Comparison of ENCODE assay signal across 8 cellular contexts in genomic region chr2:62014102-62014501, GRCh38.
DNase-seq lines count a peak whose midpoint lies in the region; ATAC-seq, FAIRE-seq and TF ChIP-seq lines count a peak whose summit lies in the region.

No MANE protein-coding gene starts in this region.

- no peak overlapping the region for H3K4me3 Mint-ChIP-seq in astrocyte (ENCODE audit: unreplicated experiment)

- no peak overlapping the region for H3K14ac ChIP-seq in trophoblast cell (ENCODE audit: low read length)

- H4K12ac ChIP-seq in trophoblast cell (ENCODE audit: low read depth, low read length), result no peak overlapping the region

- no peak for TF ChIP-seq CTCF in astrocyte (IDR thresholded peaks at IDR 0.05; ENCODE audit: insufficient read depth, low read depth, low read length)
- peak; percentile 38 to 45 for TF ChIP-seq CTCF in tibial artery (IDR thresholded peaks at IDR 0.05)

- H2BK120ac ChIP-seq in trophoblast cell (ENCODE audit: insufficient read depth, low read length, poor library complexity), result no peak overlapping the region

- H3K79me2 ChIP-seq in astrocyte (ENCODE audit: insufficient read depth, low read length) (no peaks in the 10 kb centered on the region), trophoblast cell (ENCODE audit: control insufficient read depth, insufficient read depth, low read length, poor library complexity) (no peaks in the 10 kb centered on the region)

- H3K18ac ChIP-seq in trophoblast cell (ENCODE audit: low read length), result no peak overlapping the region

- intact Hi-C loops in tibial artery (cut with DNase I; ENCODE audit: low total_unique reads), result loop anchor here (10.0 kb wide), 2 partner anchors 61 to 171 kb away; no protein-coding TSS in a partner anchor

- FAIRE-seq in astrocyte (lab: Jason Lieb, UNC), result no peak

- H3K27me3 ChIP-seq in astrocyte (ENCODE audit: insufficient read depth, low read length), result no peaks in the 10 kb centered on the region
- H3K27me3 ChIP-seq in tibial artery, result no peaks in the 10 kb centered on the region
- H3K27me3 ChIP-seq in trophoblast cell (ENCODE audit: insufficient read depth, low read length), result no peaks in the 10 kb centered on the region

- DNase-seq in NCI-H1105 treated with DMSO at 0.1 percent for 48 hours (lab: John Stamatoyannopoulos, UW), result peak; percentile 20
- no peak for DNase-seq in NCI-H1105 (lab: John Stamatoyannopoulos, UW)
- peak; percentile 78 for DNase-seq in astrocyte (ENCODE audit: low read depth)
- DNase-seq in iPS-NIHi11 (ENCODE audit: low spot score), result peak; percentile 28
- DNase-seq in tibial artery, result peak; percentile 75 to 90
- no peak for DNase-seq in trophoblast cell
- DNase-seq in COLO668 (lab: John Stamatoyannopoulos, UW; ENCODE audit: unreplicated experiment), result no peak

- H3K27ac ChIP-seq in astrocyte (ENCODE audit: low read depth, low read length) (no peak overlapping the region), tibial artery (peak overlapping the region; percentile 27 to 42), trophoblast cell (ENCODE audit: low read depth, low read length) (no peak overlapping the region)

- no peak overlapping the region for H3K4me2 ChIP-seq in astrocyte (ENCODE audit: low read length)
- H3K4me2 ChIP-seq in trophoblast cell (ENCODE audit: low read length), result no peak overlapping the region

- H3K4me1 Mint-ChIP-seq in astrocyte (ENCODE audit: low read depth, unreplicated experiment), result no peaks in the 10 kb centered on the region

- no peak overlapping the region for H2AFZ ChIP-seq in astrocyte (ENCODE audit: low read depth, low read length)
- no peak overlapping the region for H2AFZ ChIP-seq in trophoblast cell (ENCODE audit: insufficient read depth, low read length, poor library complexity)

- H3K27ac Mint-ChIP-seq in astrocyte (ENCODE audit: unreplicated experiment), result no peak overlapping the region

- H3K36me3 Mint-ChIP-seq in astrocyte (ENCODE audit: low read depth, unreplicated experiment), result no peaks in the 10 kb centered on the region

- H3K4me3 ChIP-seq in astrocyte (ENCODE audit: insufficient read depth, low read depth, low read length) (no peak overlapping the region), tibial artery (no peak overlapping the region), trophoblast cell (ENCODE audit: low read depth, low read length) (no peak overlapping the region)

- no CpG with 5 or more reads among the region's 2 CpGs for WGBS in trophoblast cell (ENCODE audit: extremely low coverage, insufficient coverage, insufficient read length)

- no peak overlapping the region for H2BK12ac ChIP-seq in trophoblast cell (ENCODE audit: low read length)

- H3K27me3 Mint-ChIP-seq in astrocyte (ENCODE audit: low read depth, unreplicated experiment), result no peaks in the 10 kb centered on the region

- H2AK5ac ChIP-seq in trophoblast cell (ENCODE audit: low read length), result no peak overlapping the region

- H2BK5ac ChIP-seq in trophoblast cell (ENCODE audit: low read depth, low read length, poor library complexity), result no peak overlapping the region

- H3K4me1 ChIP-seq in astrocyte (ENCODE audit: insufficient read depth, low read length), result peaks cover 2% of the 10 kb centered on the region
- peaks cover 0 to 31% (median 9%) of the 10 kb centered on the region in 4 donors for H3K4me1 ChIP-seq in tibial artery
- H3K4me1 ChIP-seq in trophoblast cell (ENCODE audit: control insufficient read depth in 1 of 2, insufficient read depth in 2 of 2, low read length in 2 of 2), result no peaks in the 10 kb centered on the region

- H4K8ac ChIP-seq in trophoblast cell (ENCODE audit: low read depth, low read length), result no peak overlapping the region

- no peak overlapping the region for H3K23ac ChIP-seq in trophoblast cell (ENCODE audit: low read length)

- H3K9me3 ChIP-seq in astrocyte (ENCODE audit: insufficient read depth, low read depth, low read length), result no peaks in the 10 kb centered on the region
- H3K9me3 ChIP-seq in tibial artery, result no peaks in the 10 kb centered on the region
- H3K9me3 ChIP-seq in trophoblast cell (ENCODE audit: insufficient read depth, low read depth, low read length), result no peaks in the 10 kb centered on the region

- H3K9me3 Mint-ChIP-seq in astrocyte (ENCODE audit: unreplicated experiment), result no peaks in the 10 kb centered on the region

- H3K4ac ChIP-seq in trophoblast cell (ENCODE audit: low read depth, low read length), result no peak overlapping the region

- no peak for ATAC-seq in GM21515 (IDR thresholded peaks at IDR 0.05; ENCODE audit: unreplicated experiment)

- no peaks in the 10 kb centered on the region for H4K20me1 ChIP-seq in astrocyte (ENCODE audit: insufficient read depth, low read length)

- H3K9ac ChIP-seq in astrocyte (ENCODE audit: low read length) (no peak overlapping the region), trophoblast cell (ENCODE audit: low read length) (no peak overlapping the region)

- no peaks in the 10 kb centered on the region for H3K79me1 ChIP-seq in trophoblast cell (ENCODE audit: low read length)

- no peak overlapping the region for H4K91ac ChIP-seq in trophoblast cell (ENCODE audit: low read depth, low read length)

- H3K36me3 ChIP-seq in astrocyte (ENCODE audit: insufficient read depth, low read length), result no peaks in the 10 kb centered on the region
- no peaks in the 10 kb centered on the region for H3K36me3 ChIP-seq in tibial artery
- H3K36me3 ChIP-seq in trophoblast cell (ENCODE audit: control insufficient read depth in 1 of 2, insufficient read depth in 2 of 2, low read length in 2 of 2), result no peaks in the 10 kb centered on the region

Comparison
In these comparisons a context has a peak if more than half of its experiments do, and no peak if none do; other contexts are left out.
1. DNase-seq: peak in NCI-H1105 treated with DMSO at 0.1 percent for 48 hours (single experiment), astrocyte (single experiment), iPS-NIHi11 (single experiment) and tibial artery (2 of 2); none in NCI-H1105 (single experiment), trophoblast cell (0 of 2) and COLO668 (single experiment).
2. H3K27ac ChIP-seq: peak in tibial artery (2 of 2); none in astrocyte (single experiment) and trophoblast cell (single experiment).